8 cellular contexts compared by ENCODE assay signal in the genomic region with DNA sequence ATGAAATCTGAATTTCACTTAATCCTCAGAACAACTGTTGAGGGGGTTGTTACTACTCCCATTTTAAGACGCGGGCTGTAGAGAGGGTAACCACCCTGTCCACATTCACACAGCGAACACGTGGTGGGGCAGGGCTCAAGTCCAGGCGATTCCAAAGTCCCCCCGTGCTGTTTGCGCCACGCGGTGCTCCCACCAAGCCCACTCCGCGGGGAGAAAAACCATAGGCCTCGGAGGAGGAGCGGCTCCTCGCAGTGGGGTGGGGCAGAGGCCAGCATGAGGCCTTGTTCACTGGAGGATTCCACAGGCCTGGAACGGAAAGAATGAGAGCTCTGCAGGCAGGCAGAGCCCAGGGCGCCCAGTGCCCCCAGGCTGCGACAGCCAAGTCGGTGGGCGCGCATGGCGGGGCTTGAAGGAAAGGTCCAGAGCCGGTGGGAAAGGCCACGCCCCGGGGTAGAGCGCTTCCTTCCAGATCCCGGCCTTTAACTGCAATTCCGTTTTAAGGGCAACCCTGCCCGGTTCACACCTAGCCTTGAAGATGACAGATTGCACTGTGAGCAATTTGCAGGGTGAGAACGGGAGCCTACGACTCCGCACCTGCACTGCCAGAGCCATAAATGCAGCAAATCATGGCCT.
DNase-seq lines count a peak whose midpoint lies in the region; ATAC-seq, FAIRE-seq and TF ChIP-seq lines count a peak whose summit lies in the region.

No MANE protein-coding gene starts in this region.

- WGBS in HepG2 (ENCODE audit: low lambda C conversion rate) = 3% methylated on average over 11 of the region's 31 CpGs

- CTCF ChIA-PET in HepG2 (lab: Yijun Ruan, JAX; ENCODE audit: low intra/inter-chr PET ratio, low total read pairs) = no interaction called here

- no peaks in the 10 kb centered on the region for H3K79me2 ChIP-seq in HepG2 (ENCODE audit: insufficient read depth, low read length)

- H3K9me3 ChIP-seq in WERI-Rb-1 (ENCODE audit: severe bottlenecking) = no peaks in the 10 kb centered on the region
- H3K9me3 ChIP-seq in HepG2 (ENCODE audit: low read length) = no peaks in the 10 kb centered on the region

- intact Hi-C loops in HepG2 (cut with micrococcal nuclease; ENCODE audit: unreplicated experiment) = loop anchor here (1.0 to 5.0 kb wide), 6 partner anchors 14 to 463 kb away; no protein-coding TSS in a partner anchor

- H3K27me3 ChIP-seq in WERI-Rb-1 (ENCODE audit: insufficient read depth, low read depth, severe bottlenecking) (no peaks in the 10 kb centered on the region), HepG2 (ENCODE audit: control insufficient read depth in 1 of 2, insufficient read depth in 2 of 2, low read length in 2 of 2) (no peaks in the 10 kb centered on the region)

- TSS peak; percentile 97 for BruUV-seq in HepG2 (replicated peaks; lab: Mats Ljungman, UMichigan)

- no peaks in the 10 kb centered on the region for H4K20me1 ChIP-seq in HepG2 (ENCODE audit: insufficient read depth, low read length)

- DNase-seq in DMS 273 (lab: John Stamatoyannopoulos, UW; ENCODE audit: unreplicated experiment) (peak; percentile 89), H4 (ENCODE audit: low spot score) (peak; percentile 51), NCI-H1105 (lab: John Stamatoyannopoulos, UW) (peak; percentile 35), WERI-Rb-1 (peak; percentile 53), HepG2 (ENCODE audit: low spot score) (no peak)
- DNase-seq in central memory CD4-positive, alpha-beta T cell = peak; percentile 36
- DNase-seq in stimulated activated CD8-positive, alpha-beta memory T cell treated with anti-CD3 and anti-CD28 coated beads, Interleukin-7, amount 100 ng/mL, for 1 hour (ENCODE audit: low read depth in 2 of 2) = peak; percentile 5 to 15

- TF ChIP-seq RAD21 in HepG2 (CRISPR knock-in tag; IDR thresholded peaks at IDR 0.05) = no peak

- ATAC-seq in HepG2 (peak; percentile 71), GM21786 (IDR thresholded peaks at IDR 0.05; ENCODE audit: unreplicated experiment) (no peak)

- no peak overlapping the region for H2AFZ ChIP-seq in HepG2 (ENCODE audit: low read length)

- peak; percentile 42 to 58; a peak in 2 of 4 replicates for TF ChIP-seq POLR2A in HepG2 (IDR thresholded peaks at IDR 0.05; ENCODE audit: insufficient read depth in 1 of 2, low read depth in 2 of 2, low read length in 2 of 2)

- H3K4me3 ChIP-seq in WERI-Rb-1 (ENCODE audit: low read depth, low read length) (peak overlapping the region; percentile 59), HepG2 (replicated peaks in 1 of 3; ENCODE audit: insufficient read depth in 1 of 3, low read depth in 2 of 3, low read length in 3 of 3) (peak overlapping the region; percentile 35 to 77 (median 58); a peak in 5 of 6 replicates)

- POLR2A ChIA-PET in HepG2 (lab: Yijun Ruan, JAX) = interaction anchor here (0.9 to 4.4 kb wide), 14 partner anchors 9 to 468 kb away, joined by 3 to 125 read pairs (median 5); a partner anchor contains a TSS

- peak overlapping the region; percentile 84 for H3K9ac ChIP-seq in HepG2 (ENCODE audit: insufficient read depth, low read depth, low read length)

- peak overlapping the region; percentile 93 for H3K4me2 ChIP-seq in HepG2 (ENCODE audit: low read depth, low read length)

- H3K27ac ChIP-seq in WERI-Rb-1 (peak overlapping the region; percentile 97), HepG2 (ENCODE audit: extremely low read length, insufficient read depth, low read length) (peak overlapping the region; percentile 93)

- peaks cover 68% of the 10 kb centered on the region for H3K4me1 ChIP-seq in HepG2 (ENCODE audit: insufficient read depth, low read length)

- no peak for TF ChIP-seq CTCF in WERI-Rb-1 (IDR thresholded peaks at IDR 0.05; ENCODE audit: low read depth, low read length)
- TF ChIP-seq CTCF in HepG2 (CRISPR knock-in tag; IDR thresholded peaks at IDR 0.05) = no peak

- FAIRE-seq in HepG2 (lab: Jason Lieb, UNC) = no peak

- TF ChIP-seq EP300 in HepG2 (IDR thresholded peaks at IDR 0.05; ENCODE audit: low read depth in 2 of 2, low read length in 2 of 2) = no peak
- no peak for TF ChIP-seq EP300 in HepG2 (CRISPR knock-in tag; IDR thresholded peaks at IDR 0.05; ENCODE audit: borderline replicate concordance)

- no peaks in the 10 kb centered on the region for H3K36me3 ChIP-seq in WERI-Rb-1
- H3K36me3 ChIP-seq in HepG2 (replicated peaks in 1 of 2; ENCODE audit: control insufficient read depth in 1 of 2, insufficient read depth in 2 of 2, low read length in 2 of 2) = no peaks in the 10 kb centered on the region

- in situ Hi-C loops in HepG2 (cut with HindIII; ENCODE audit: extremely low pct_ligation_motif_present, low pct_unique_long_range_greater_than_20kb) = loop anchor here (5.0 kb wide), 1 partner anchor 162 kb away; a partner anchor contains a TSS

TF ChIP-seq in HepG2, 621 proteins besides CTCF, POLR2A, EP300 and RAD21 (continues in another document):
- TF ChIP-seq, protein P1, sequence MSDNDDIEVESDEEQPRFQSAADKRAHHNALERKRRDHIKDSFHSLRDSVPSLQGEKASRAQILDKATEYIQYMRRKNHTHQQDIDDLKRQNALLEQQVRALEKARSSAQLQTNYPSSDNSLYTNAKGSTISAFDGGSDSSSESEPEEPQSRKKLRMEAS (IDR thresholded peaks at IDR 0.05) = peak; percentile 96
- TF ChIP-seq ZNF335 (CRISPR knock-in tag; IDR thresholded peaks at IDR 0.05) (0 out of 2 replicates have a peak, but pooled peaks have one; percentile 13), ZNF333 (CRISPR knock-in tag; IDR thresholded peaks at IDR 0.05; ENCODE audit: borderline replicate concordance) (peak; percentile 8; the same call in 1 of the 2 replicates), BRD4 (CRISPR knock-in tag; IDR thresholded peaks at IDR 0.05) (peak; percentile 25; the same call in 1 of the 2 replicates), ZMAT3 (CRISPR knock-in tag; conservative IDR thresholded peaks at IDR 0.05) (peak; percentile 46; the same call in 1 of the 2 replicates), NR2F1 (CRISPR knock-in tag; IDR thresholded peaks at IDR 0.05) (peak in 1 of 2 experiments; percentile 52; a peak in 1 of 4 replicates), HOXA3 (CRISPR knock-in tag; IDR thresholded peaks at IDR 0.05) (0 out of 2 replicates have a peak, but pooled peaks have one; percentile 22), MAZ (IDR thresholded peaks at IDR 0.05; ENCODE audit: borderline replicate concordance, low read depth, low read length) (no peak), MAZ (CRISPR knock-in tag; IDR thresholded peaks at IDR 0.05; ENCODE audit: low read depth) (peak; percentile 49; the same call in 1 of the 2 replicates), ZNF768 (CRISPR knock-in tag; IDR thresholded peaks at IDR 0.05) (peak; percentile 65; the same call in 1 of the 2 replicates), ZSCAN31 (CRISPR knock-in tag; IDR thresholded peaks at IDR 0.05; ENCODE audit: low read depth) (peak; percentile 66; the same call in 1 of the 2 replicates), ZNF564 (CRISPR knock-in tag; IDR thresholded peaks at IDR 0.05) (peak; percentile 59; the same call in 1 of the 2 replicates), ZNF766 (CRISPR knock-in tag; IDR thresholded peaks at IDR 0.05; ENCODE audit: borderline replicate concordance) (peak; percentile 14; the same call in 1 of the 2 replicates), XRCC5 (optimal IDR thresholded peaks at IDR 0.05; ENCODE audit: low read length) (peak; percentile 16), CCAR2 (optimal IDR thresholded peaks at IDR 0.05; ENCODE audit: low read depth, low read length) (no peak), AGO2 (optimal IDR thresholded peaks at IDR 0.05; ENCODE audit: low read depth, low read length) (peak; percentile 92), MYC (CRISPR knock-in tag; IDR thresholded peaks at IDR 0.05; ENCODE audit: borderline replicate concordance) (peak; percentile 95), KLF9 (CRISPR knock-in tag; IDR thresholded peaks at IDR 0.05; ENCODE audit: low read depth) (no peak), SPEN (CRISPR knock-in tag; IDR thresholded peaks at IDR 0.05; ENCODE audit: low read depth) (0 out of 2 replicates have a peak, but pooled peaks have one; percentile 36), ZFYVE20 (CRISPR knock-in tag; IDR thresholded peaks at IDR 0.05; ENCODE audit: borderline replicate concordance, low read depth) (peak; percentile 69; the same call in 1 of the 2 replicates), HDAC2 (CRISPR knock-in tag; IDR thresholded peaks at IDR 0.05) (peak; percentile 50)
- TF ChIP-seq, protein P2, sequence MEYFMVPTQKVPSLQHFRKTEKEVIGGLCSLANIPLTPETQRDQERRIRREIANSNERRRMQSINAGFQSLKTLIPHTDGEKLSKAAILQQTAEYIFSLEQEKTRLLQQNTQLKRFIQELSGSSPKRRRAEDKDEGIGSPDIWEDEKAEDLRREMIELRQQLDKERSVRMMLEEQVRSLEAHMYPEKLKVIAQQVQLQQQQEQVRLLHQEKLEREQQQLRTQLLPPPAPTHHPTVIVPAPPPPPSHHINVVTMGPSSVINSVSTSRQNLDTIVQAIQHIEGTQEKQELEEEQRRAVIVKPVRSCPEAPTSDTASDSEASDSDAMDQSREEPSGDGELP (IDR thresholded peaks at IDR 0.05; ENCODE audit: borderline replicate concordance, low read depth) = peak; percentile 5; the same call in 1 of the 2 replicates
- TF ChIP-seq, protein P3, sequence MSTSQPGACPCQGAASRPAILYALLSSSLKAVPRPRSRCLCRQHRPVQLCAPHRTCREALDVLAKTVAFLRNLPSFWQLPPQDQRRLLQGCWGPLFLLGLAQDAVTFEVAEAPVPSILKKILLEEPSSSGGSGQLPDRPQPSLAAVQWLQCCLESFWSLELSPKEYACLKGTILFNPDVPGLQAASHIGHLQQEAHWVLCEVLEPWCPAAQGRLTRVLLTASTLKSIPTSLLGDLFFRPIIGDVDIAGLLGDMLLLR (CRISPR knock-in tag; IDR thresholded peaks at IDR 0.05) = peak; percentile 71; the same call in 1 of the 2 replicates
- TF ChIP-seq, protein P4, sequence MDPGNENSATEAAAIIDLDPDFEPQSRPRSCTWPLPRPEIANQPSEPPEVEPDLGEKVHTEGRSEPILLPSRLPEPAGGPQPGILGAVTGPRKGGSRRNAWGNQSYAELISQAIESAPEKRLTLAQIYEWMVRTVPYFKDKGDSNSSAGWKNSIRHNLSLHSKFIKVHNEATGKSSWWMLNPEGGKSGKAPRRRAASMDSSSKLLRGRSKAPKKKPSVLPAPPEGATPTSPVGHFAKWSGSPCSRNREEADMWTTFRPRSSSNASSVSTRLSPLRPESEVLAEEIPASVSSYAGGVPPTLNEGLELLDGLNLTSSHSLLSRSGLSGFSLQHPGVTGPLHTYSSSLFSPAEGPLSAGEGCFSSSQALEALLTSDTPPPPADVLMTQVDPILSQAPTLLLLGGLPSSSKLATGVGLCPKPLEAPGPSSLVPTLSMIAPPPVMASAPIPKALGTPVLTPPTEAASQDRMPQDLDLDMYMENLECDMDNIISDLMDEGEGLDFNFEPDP (CRISPR knock-in tag; conservative IDR thresholded peaks at IDR 0.05) = 0 out of 2 replicates have a peak, but pooled peaks have one; percentile 71
